Comparison of ENCODE assay signal across 8 cellular contexts in the genomic region with DNA sequence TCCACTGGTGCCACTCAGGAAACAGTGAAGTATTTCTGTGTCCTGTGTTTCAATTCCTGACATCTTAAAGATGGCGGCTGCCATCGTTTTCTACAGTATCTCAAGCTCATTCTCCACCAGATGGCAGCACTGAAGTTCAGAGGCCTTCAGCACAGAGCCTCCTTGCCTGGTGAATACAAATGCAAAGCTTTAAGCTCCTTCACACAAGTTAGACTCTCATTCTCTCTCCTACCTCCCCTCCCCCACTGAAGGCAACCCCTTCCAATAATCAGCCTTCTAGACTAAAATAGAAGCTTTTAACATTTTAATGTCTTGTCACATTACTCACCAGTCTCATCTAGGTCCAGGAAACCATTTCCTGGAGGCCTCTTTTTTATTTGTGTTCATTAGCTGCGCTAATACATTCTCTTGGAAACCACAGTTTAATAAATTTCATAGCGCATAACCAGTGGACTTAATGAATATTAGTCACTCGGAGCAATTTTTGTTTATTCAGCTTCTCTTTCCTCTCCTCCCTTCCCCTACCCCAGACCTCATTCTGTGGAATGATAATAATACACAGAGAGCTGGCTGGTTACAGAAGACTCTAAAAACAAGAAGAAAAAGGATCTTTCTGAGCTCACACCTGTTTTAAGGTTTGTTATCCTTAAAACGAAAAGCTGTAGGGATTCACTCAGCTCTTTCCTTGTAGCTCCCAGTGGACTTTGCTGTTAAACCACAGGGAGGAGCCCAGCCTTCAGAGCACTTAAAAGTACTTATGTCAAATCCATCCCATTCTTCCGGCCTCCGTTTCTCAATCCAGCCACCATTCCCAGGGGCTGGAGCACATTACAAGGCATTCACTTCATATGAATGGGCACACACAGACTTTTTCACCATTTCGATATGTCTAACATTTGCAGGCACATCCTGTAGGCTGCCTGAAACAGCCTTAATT.
A peak's percentile ranks its signal among the peaks of the same experiment; 100 is the strongest.
DNase-seq lines count a peak whose midpoint lies in the region; ATAC-seq and TF ChIP-seq lines count a peak whose summit lies in the region.

No MANE protein-coding gene starts in this region.

- POLR2A ChIA-PET in MCF 10A (lab: Yijun Ruan, JAX) = interaction anchor here (0.6 to 1.9 kb wide), 5 partner anchors 12 to 167 kb away, joined by 3 to 7 read pairs (median 4); no protein-coding TSS in a partner anchor

- no peak overlapping the region for H3K4me3 Mint-ChIP-seq in MCF 10A (ENCODE audit: unreplicated experiment)

- TF ChIP-seq POLR2A in breast epithelium (IDR thresholded peaks at IDR 0.05) = no peak

- H3K36me3 ChIP-seq in breast epithelium (no peaks in the 10 kb centered on the region), MG63 (no peaks in the 10 kb centered on the region), SK-N-MC (ENCODE audit: insufficient read depth, low read length) (no peaks in the 10 kb centered on the region), left lung (no peaks in the 10 kb centered on the region)

- no TSS peak for BruUV-seq in MCF 10A (replicated peaks; lab: Mats Ljungman, UMichigan)

- CTCF ChIA-PET in MCF 10A (lab: Yijun Ruan, JAX) = interaction anchor here (0.5 to 6.3 kb wide), 52 partner anchors 8 to 1201 kb away, joined by 3 to 145 read pairs (median 4); no protein-coding TSS in a partner anchor

- no peak overlapping the region for H3K9ac ChIP-seq in SK-N-MC (ENCODE audit: insufficient read length)

- ATAC-seq in left lung = peak; percentile 95

- H3K27me3 ChIP-seq in breast epithelium (no peaks in the 10 kb centered on the region), MG63 (no peaks in the 10 kb centered on the region), left lung (no peaks in the 10 kb centered on the region)

- peak overlapping the region; percentile 42 for H3K27ac Mint-ChIP-seq in MCF 10A (ENCODE audit: low read depth, unreplicated experiment)

- H3K27me3 Mint-ChIP-seq in MCF 10A (ENCODE audit: insufficient read depth, unreplicated experiment) = no peaks in the 10 kb centered on the region

- H3K4me1 Mint-ChIP-seq in MCF 10A (ENCODE audit: insufficient read depth, unreplicated experiment) = peaks cover 5% of the 10 kb centered on the region

- no peak overlapping the region for H3K4me3 ChIP-seq in breast epithelium
- H3K4me3 ChIP-seq in MG63 = no peak overlapping the region
- peak overlapping the region; percentile 44; the same call in 1 of the 2 replicates for H3K4me3 ChIP-seq in SK-N-MC
- H3K4me3 ChIP-seq in left lung = no peak overlapping the region

- TF ChIP-seq CTCF in MCF 10A (IDR thresholded peaks at IDR 0.05; ENCODE audit: unreplicated experiment) (peak; percentile 72), breast epithelium (IDR thresholded peaks at IDR 0.05) (peak in 1 of 3 donors; percentile 47), left lung (IDR thresholded peaks at IDR 0.05) (peak; percentile 48 to 56)

- no peaks in the 10 kb centered on the region for H3K36me3 Mint-ChIP-seq in MCF 10A (ENCODE audit: insufficient read depth, unreplicated experiment)

- H3K9me3 Mint-ChIP-seq in MCF 10A (ENCODE audit: unreplicated experiment) = peaks cover 7% of the 10 kb centered on the region

- DNase-seq in MCF 10A (ENCODE audit: unreplicated experiment) (peak; percentile 93), breast epithelium (ENCODE audit: low spot score in 2 of 2) (no peak), HCEC 1CT (peak; percentile 78), MG63 (peak; percentile 38), SK-N-MC (ENCODE audit: low read depth, low spot score) (peak; percentile 47), cerebellar cortex (ENCODE audit: low spot score) (peak; percentile 61), left lung (peak in 1 of 2 donors; percentile 50)
- DNase-seq in stimulated activated CD8-positive, alpha-beta memory T cell treated with anti-CD3 and anti-CD28 coated beads, Interleukin-12 subunit alpha, Interleukin-12 subunit beta, amount 100 ng/mL, for 24 hours (ENCODE audit: extremely low read depth) = peak; percentile 1

- H3K27ac ChIP-seq in breast epithelium (peak overlapping the region in 1 of 2 donors; percentile 66), SK-N-MC (no peak overlapping the region), left lung (peak overlapping the region; percentile 48 to 58)

- H3K9me3 ChIP-seq in breast epithelium = no peaks in the 10 kb centered on the region
- H3K9me3 ChIP-seq in MG63 = 0 out of 2 replicates have a peak, but pooled peaks cover 2% of the 10 kb centered on the region
- no peaks in the 10 kb centered on the region for H3K9me3 ChIP-seq in SK-N-MC (ENCODE audit: low read depth, low read length)
- peaks cover 0 to 7% of the 10 kb centered on the region in 2 donors for H3K9me3 ChIP-seq in left lung

- intact Hi-C loops in MCF 10A (cut with micrococcal nuclease) = loop anchor here (1.0 to 10.0 kb wide), 3 partner anchors 167 to 901 kb away; no protein-coding TSS in a partner anchor
- intact Hi-C loops in breast epithelium (cut with DNase I; ENCODE audit: low total_unique reads) = loop anchor here (10.0 kb wide), 1 partner anchor 591 kb away; no protein-coding TSS in a partner anchor
- intact Hi-C loops in left lung (cut with DNase I) = loop anchor here (10.0 kb wide), 1 partner anchor 171 kb away; no protein-coding TSS in a partner anchor

- H3K4me1 ChIP-seq in breast epithelium (no peaks in the 10 kb centered on the region), left lung (no peaks in the 10 kb centered on the region)

Comparison
In these comparisons a context has a peak if more than half of its experiments do, and no peak if none do; other contexts are left out.
1. DNase-seq: peak in MCF 10A (single experiment), HCEC 1CT (single experiment), MG63 (single experiment), SK-N-MC (single experiment), cerebellar cortex (single experiment) and stimulated activated CD8-positive, alpha-beta memory T cell treated with anti-CD3 and anti-CD28 coated beads, Interleukin-12 subunit alpha, Interleukin-12 subunit beta, amount 100 ng/mL, for 24 hours (single experiment); none in breast epithelium (0 of 2).